In the genomic region with DNA sequence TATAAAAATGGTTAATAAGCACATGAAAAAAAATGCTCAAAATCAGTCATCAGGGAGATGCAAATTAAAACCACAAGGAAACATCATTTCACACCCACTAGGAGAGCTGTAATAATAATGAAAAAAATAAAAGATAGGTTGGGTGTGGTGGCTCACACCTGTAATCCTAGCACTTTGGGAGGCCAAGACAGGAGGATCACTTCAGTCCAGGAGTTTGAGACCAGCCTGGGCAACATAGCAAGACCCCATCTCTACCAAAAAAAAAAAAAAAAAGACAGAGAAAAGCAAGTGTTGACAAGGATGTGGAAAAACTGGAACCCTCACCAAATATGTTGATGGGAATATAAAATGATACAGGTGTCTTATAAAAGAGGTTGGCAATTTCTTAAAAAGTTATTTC, we compare ENCODE assay signal across 21 cellular contexts.
"Had no signal": no experiment of that assay in that cellular context is flagged by ENCODE, and none has a peak within 500 bp of the region (broad histone marks: within the 10 kb centered on the region; RNA-seq: fewer than 3 reads in every experiment).

No MANE protein-coding gene starts in this region.

- H3K9me3 Mint-ChIP-seq: dendritic cell treated with granulocyte-macrophage colony-stimulating factor and Interleukin-4, amounts not matched to agents 40 ng/mL and 50 ng/mL, for 4 days; immature natural killer cell; mesothelial cell of epicardium had no signal

- H3K27ac Mint-ChIP-seq: dendritic cell treated with granulocyte-macrophage colony-stimulating factor and Interleukin-4, amounts not matched to agents 40 ng/mL and 50 ng/mL, for 4 days; immature natural killer cell; mesothelial cell of epicardium had no signal

- H3K27ac ChIP-seq: colonic mucosa, esophagus muscularis mucosa, foreskin keratinocyte, gastroesophageal sphincter, heart left ventricle, hepatocyte, left lung, lower lobe of right lung had no signal

- H3K27me3 ChIP-seq: colonic mucosa, esophagus muscularis mucosa, gastroesophageal sphincter, heart left ventricle, hepatocyte, left lung had no signal

- DNase-seq: colonic mucosa; cortex of kidney; effector memory CD4-positive, alpha-beta T cell; foreskin keratinocyte; heart left ventricle; immature natural killer cell; islet precursor cell; left cardiac atrium; left lung; left ventricle myocardium superior; lower lobe of right lung; mesenchymal stem cell; mucosa of descending colon; naive B cell had no signal

- H3K79me2 ChIP-seq: hepatocyte had no signal

- H3K36me3 ChIP-seq: colonic mucosa, esophagus muscularis mucosa, gastroesophageal sphincter, heart left ventricle, left lung, lower lobe of right lung had no signal

- H3K4me3 Mint-ChIP-seq: dendritic cell treated with granulocyte-macrophage colony-stimulating factor and Interleukin-4, amounts not matched to agents 40 ng/mL and 50 ng/mL, for 4 days; immature natural killer cell; mesothelial cell of epicardium had no signal

- FAIRE-seq: endothelial cell of umbilical vein, frontal cortex had no signal

- H3K9me3 ChIP-seq: colonic mucosa, esophagus muscularis mucosa, gastroesophageal sphincter, heart left ventricle, left lung, lower lobe of right lung, mucosa of descending colon had no signal

- H3K4me2 ChIP-seq: hepatocyte had no signal

- H3K36me3 Mint-ChIP-seq: immature natural killer cell, mesothelial cell of epicardium had no signal

- H3K4me1 ChIP-seq: colonic mucosa, foreskin keratinocyte had no signal

- ATAC-seq: foreskin keratinocyte, gastroesophageal sphincter, heart left ventricle, left cardiac atrium, left lung, left ventricle myocardium superior, lower lobe of right lung, mucosa of descending colon had no signal

- H2AFZ ChIP-seq: hepatocyte had no signal

- H3K4me3 ChIP-seq: colonic mucosa, esophagus muscularis mucosa, gastroesophageal sphincter, heart left ventricle, hepatocyte, left lung, lower lobe of right lung, mucosa of descending colon had no signal
